In genomic region chr3:17478673-17479072, GRCh38 we compare ENCODE assay signal across 1 cellular context.
TF ChIP-seq lines count a peak whose summit lies in the region.

No MANE protein-coding gene starts in this region.

TF ChIP-seq in IMR-90, 13 proteins besides CTCF, POLR2A, EP300 and RAD21 (continued from another document):
- TF ChIP-seq NFE2L2 (IDR thresholded peaks at IDR 0.05; ENCODE audit: low read depth, low read length): no peak
- TF ChIP-seq CEBPB (IDR thresholded peaks at IDR 0.05; ENCODE audit: low read depth, low read length): peak; percentile 97
- TF ChIP-seq, protein P1, sequence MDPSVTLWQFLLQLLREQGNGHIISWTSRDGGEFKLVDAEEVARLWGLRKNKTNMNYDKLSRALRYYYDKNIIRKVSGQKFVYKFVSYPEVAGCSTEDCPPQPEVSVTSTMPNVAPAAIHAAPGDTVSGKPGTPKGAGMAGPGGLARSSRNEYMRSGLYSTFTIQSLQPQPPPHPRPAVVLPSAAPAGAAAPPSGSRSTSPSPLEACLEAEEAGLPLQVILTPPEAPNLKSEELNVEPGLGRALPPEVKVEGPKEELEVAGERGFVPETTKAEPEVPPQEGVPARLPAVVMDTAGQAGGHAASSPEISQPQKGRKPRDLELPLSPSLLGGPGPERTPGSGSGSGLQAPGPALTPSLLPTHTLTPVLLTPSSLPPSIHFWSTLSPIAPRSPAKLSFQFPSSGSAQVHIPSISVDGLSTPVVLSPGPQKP (IDR thresholded peaks at IDR 0.05; ENCODE audit: borderline replicate concordance, low read depth, low read length): no peak
- TF ChIP-seq FOS (IDR thresholded peaks at IDR 0.05; ENCODE audit: low read depth, low read length): peak; percentile 80
- peak; percentile 47; the same call in 1 of the 2 replicates for TF ChIP-seq MAFK (IDR thresholded peaks at IDR 0.05; ENCODE audit: low read depth, low read length)
- TF ChIP-seq RCOR1 (IDR thresholded peaks at IDR 0.05; ENCODE audit: insufficient replicate concordance, low read length): peak; percentile 43
